ENCODE assay signal across 8 cellular contexts in genomic region chr11:8964324-8965320, GRCh38. TPM values are rescaled to one million over a fixed set of nuclear protein-coding genes. Genes with fewer than 3 reads are reported as not detected.
DNase-seq lines count a peak whose midpoint lies in the region; ATAC-seq and TF ChIP-seq lines count a peak whose summit lies in the region.

TMEM9B (minus strand) TSS chr11:8964442; CDS start chr11:8964313, 129 bp downstream.

- peaks cover 40% of the 10 kb centered on the region for H3K79me2 ChIP-seq in PC-3 (ENCODE audit: low read length)

- no peaks in the 10 kb centered on the region for H3K27me3 Mint-ChIP-seq in activated T-cell treated with anti-CD3 and anti-CD28 coated beads, Interleukin-2, amount 50 U/mL, for 24 hours

- DNase-seq in DMS 273 treated with DMSO at 0.1 percent for 48 hours (lab: John Stamatoyannopoulos, UW) (peak; percentile 48), HUDEP-2 (lab: John Stamatoyannopoulos, UW; ENCODE audit: unreplicated experiment in 76 of 76) (peak in 74 of 76 experiments; percentile 36 to 90 (median 80)), PC-3 (peak; percentile 90), erythroblast (lab: John Stamatoyannopoulos, UW) (peak; percentile 91 to 92)
- DNase-seq in activated T-cell treated with anti-CD3 and anti-CD28 coated beads, Interleukin-2, amount 50 U/mL, for 24 hours, result peak; percentile 92
- peak; percentile 30 to 60 for DNase-seq in stimulated activated CD8-positive, alpha-beta memory T cell treated with anti-CD3 and anti-CD28 coated beads, Interleukin-4, amount 100 ng/mL, for 4 hours (ENCODE audit: low read depth in 2 of 2, low spot score in 1 of 2)

- CTCF ChIA-PET in PC-3 (lab: Charles Lee), result interaction anchor here (0.6 to 1.4 kb wide), 2 partner anchors 542 to 737 kb away, joined by 3 to 4 read pairs; no protein-coding TSS in a partner anchor

- H3K27me3 ChIP-seq in PC-3 (ENCODE audit: low read length) (no peaks in the 10 kb centered on the region), mucosa of rectum (ENCODE audit: control insufficient read depth in 2 of 2, insufficient read depth in 2 of 2, low read length in 2 of 2) (no peaks in the 10 kb centered on the region)

- POLR2A ChIA-PET in PC-3 (lab: Charles Lee; ENCODE audit: unreplicated experiment), result interaction anchor here (0.6 to 1.0 kb wide), 3 partner anchors 38 to 1630 kb away, joined by 3 to 21 read pairs (median 4); no protein-coding TSS in a partner anchor

- ATAC-seq in GM21390 (IDR thresholded peaks at IDR 0.05; ENCODE audit: unreplicated experiment) (peak; percentile 81), PC-3 (peak; percentile 87)

- peak within 1 kb of the TSS; percentile 89 for H3K27ac ChIP-seq in PC-3 (ENCODE audit: low read length)
- H3K27ac ChIP-seq in mucosa of rectum (ENCODE audit: low read depth in 2 of 2, low read length in 2 of 2), result peak within 1 kb of the TSS; percentile 98 to 99

- peak within 1 kb of the TSS; percentile 89 for H3K4me2 ChIP-seq in PC-3 (ENCODE audit: low read length)

- H3K4me1 ChIP-seq in PC-3 (ENCODE audit: insufficient read depth, low read length) (peaks cover 25% of the 10 kb centered on the region), mucosa of rectum (ENCODE audit: control insufficient read depth in 2 of 2, insufficient read depth in 2 of 2, low read length in 2 of 2) (peaks cover 17 to 19% of the 10 kb centered on the region in 2 donors)

- H3K4me1 Mint-ChIP-seq in activated T-cell treated with anti-CD3 and anti-CD28 coated beads, Interleukin-2, amount 50 U/mL, for 24 hours (ENCODE audit: low read depth), result peaks cover 36% of the 10 kb centered on the region

- H3K9ac ChIP-seq in PC-3 (ENCODE audit: low read length) (peak within 1 kb of the TSS; percentile 98), mucosa of rectum (ENCODE audit: low read depth in 1 of 2, low read length in 2 of 2) (peak within 1 kb of the TSS; percentile 97 to 99)

- H3K4me3 ChIP-seq in PC-3 (ENCODE audit: low read length), result peak within 1 kb of the TSS; percentile 93
- H3K4me3 ChIP-seq in mucosa of rectum (ENCODE audit: low read length in 2 of 2), result peak within 1 kb of the TSS; percentile 90 to 97

- H3K4me3 Mint-ChIP-seq in activated T-cell treated with anti-CD3 and anti-CD28 coated beads, Interleukin-2, amount 50 U/mL, for 24 hours, result peak within 1 kb of the TSS; percentile 92

- intact Hi-C loops in PC-3 (cut with micrococcal nuclease), result loop anchor here (2.0 to 5.0 kb wide), 2 partner anchors 173 to 276 kb away; no protein-coding TSS in a partner anchor

- no peak for TF ChIP-seq CTCF in PC-3 (conservative IDR thresholded peaks at IDR 0.05; ENCODE audit: low read depth, low read length)

- H3K36me3 ChIP-seq in PC-3 (ENCODE audit: low read depth, low read length) (no peaks in the 10 kb centered on the region), mucosa of rectum (ENCODE audit: control insufficient read depth in 2 of 2, insufficient read depth in 2 of 2, low read length in 2 of 2) (no peaks in the 10 kb centered on the region)

- TF ChIP-seq POLR2A in erythroblast (IDR thresholded peaks at IDR 0.05; ENCODE audit: low read length), result peak; percentile 97

- no peaks in the 10 kb centered on the region for H3K9me3 ChIP-seq in PC-3 (ENCODE audit: low read length)
- no peaks in the 10 kb centered on the region for H3K9me3 ChIP-seq in mucosa of rectum (ENCODE audit: control insufficient read depth in 2 of 2, low read length in 2 of 2)

- peaks cover 28% of the 10 kb centered on the region for H3K36me3 Mint-ChIP-seq in activated T-cell treated with anti-CD3 and anti-CD28 coated beads, Interleukin-2, amount 50 U/mL, for 24 hours (ENCODE audit: low read depth)

- TSS peak; percentile 82 for BruUV-seq in PC-3 (replicated peaks; lab: Mats Ljungman, UMichigan)

- H3K9me2 ChIP-seq in PC-3 (replicated peaks; ENCODE audit: low read length), result no peaks in the 10 kb centered on the region

- H2AFZ ChIP-seq in PC-3 (ENCODE audit: low read length), result peak within 1 kb of the TSS; percentile 96

- no peaks in the 10 kb centered on the region for H3K9me3 Mint-ChIP-seq in activated T-cell treated with anti-CD3 and anti-CD28 coated beads, Interleukin-2, amount 50 U/mL, for 24 hours

- no peaks in the 10 kb centered on the region for H4K20me1 ChIP-seq in PC-3 (ENCODE audit: low read length)

- peak within 1 kb of the TSS; percentile 93 for H3K27ac Mint-ChIP-seq in activated T-cell treated with anti-CD3 and anti-CD28 coated beads, Interleukin-2, amount 50 U/mL, for 24 hours

- no peaks in the 10 kb centered on the region for H3F3A ChIP-seq in PC-3 (ENCODE audit: low read length, unreplicated experiment)

RNA-seq across cellular contexts. Expression of gene TMEM9B, which starts in this region (rescaled TPM):
- 32.0 and 42.1 TPM in 2 replicates for total RNA-seq in PC-3 (2014; rRNA removed)

Comparison
In these comparisons a context has a peak if more than half of its experiments do, and no peak if none do; other contexts are left out.
1. Peak in every context shown above with its lines: DNase-seq, ATAC-seq, H3K4me3 ChIP-seq and H3K27ac ChIP-seq.